ENCODE assay signal across 24 cellular contexts in the genomic region with DNA sequence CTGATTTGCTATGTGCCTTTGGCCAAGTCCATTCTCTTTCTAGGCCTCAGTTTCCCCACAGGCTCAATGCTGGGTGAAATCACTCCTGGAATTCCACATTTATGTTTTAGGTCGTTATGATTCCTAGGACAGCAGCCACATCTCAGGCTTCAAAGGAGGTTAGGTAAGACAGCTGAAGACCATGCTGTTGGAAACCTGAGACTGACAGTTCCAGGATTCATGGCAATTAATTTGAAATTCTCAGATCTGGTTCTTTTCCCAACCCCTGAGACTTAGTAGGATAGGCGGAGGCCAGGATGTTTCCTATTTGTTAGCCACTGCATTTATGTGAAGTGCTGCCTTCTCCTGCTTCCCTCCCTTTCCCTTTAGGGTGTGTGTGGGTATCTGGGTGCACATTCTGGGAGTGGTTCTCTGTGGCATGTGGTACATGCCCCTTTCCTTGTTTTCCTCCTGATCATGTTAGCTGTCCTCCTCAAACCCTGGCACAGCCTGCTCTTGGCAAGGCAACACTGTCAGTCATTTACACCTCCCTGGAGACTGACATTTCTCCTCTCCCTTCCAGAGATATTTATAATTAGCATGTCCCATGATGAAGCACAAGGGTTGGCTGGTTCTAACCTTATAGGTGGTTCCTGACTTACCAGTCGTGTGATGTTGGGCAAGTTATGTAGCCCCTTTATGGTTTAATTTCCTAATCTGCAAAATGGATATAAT.
"Had no signal": no experiment of that assay in that cellular context is flagged by ENCODE, and none has a peak within 500 bp of the region (broad histone marks: within the 10 kb centered on the region; RNA-seq: fewer than 3 reads in every experiment).

No MANE protein-coding gene starts in this region.

- H3K27me3 ChIP-seq: neural progenitor cell, neutrophil, right lobe of liver, tibial nerve, uterus had no signal

- ATAC-seq: left colon; mucosa of descending colon; naive thymus-derived CD8-positive, alpha-beta T cell; psoas muscle; right lobe of liver; stimulated activated memory B cell treated with anti-CD40 and anti-IgM and Interleukin-4, amounts not matched to agents 10 μg/mL and 1 μg/mL and 100 μg/mL, for 72 hours; stimulated activated naive CD8-positive, alpha-beta T cell treated with anti-CD3 and anti-CD28 coated beads, Interleukin-15, amount 100 ng/mL, for 72 hours had no signal

- H3K4me1 ChIP-seq: left ventricle myocardium inferior, parathyroid adenoma, psoas muscle, tibial nerve had no signal

- H3K9me3 ChIP-seq: left ventricle myocardium inferior, mucosa of descending colon, neutrophil, psoas muscle, right lobe of liver, uterus had no signal

- H3K4me3 ChIP-seq: left ventricle myocardium inferior, lung, mucosa of descending colon, neural progenitor cell, psoas muscle, right lobe of liver, smooth muscle cell, tibial nerve, uterus had no signal

- DNase-seq: hippocampal formation; left colon; left ventricle myocardium inferior; midbrain; mucosa of descending colon; naive thymus-derived CD8-positive, alpha-beta T cell; occipital lobe; psoas muscle; right lobe of liver; stimulated activated CD4-positive, alpha-beta T cell treated with anti-CD3 and anti-CD28 coated beads, Interleukin-1b, Interleukin-23, amount 100 ng/mL, for 48 hours; stimulated activated CD4-positive, alpha-beta T cell treated with anti-CD3 and anti-CD28 coated beads, Interleukin-2, amount 100 ng/mL, for 48 hours; stimulated activated CD4-positive, alpha-beta T cell treated with anti-CD3 and anti-CD28 coated beads, Interleukin-4, amount 100 ng/mL, for 4 hours; stimulated activated CD8-positive, alpha-beta memory T cell treated with anti-CD3 and anti-CD28 coated beads, Interleukin-4, amount 100 ng/mL, for 48 hours; stimulated activated naive CD4-positive, alpha-beta T cell treated with Interleukin-2 at 50 U/mL for 16 hours; stimulated activated naive CD8-positive, alpha-beta T cell treated with anti-CD3 and anti-CD28 coated beads, Interleukin-15, amount 100 ng/mL, for 72 hours; substantia nigra; uterus had no signal

- H3K36me3 ChIP-seq: left ventricle myocardium inferior, neural progenitor cell, neutrophil, right lobe of liver, tibial nerve, uterus had no signal

- H3K27ac ChIP-seq: left ventricle myocardium inferior, neural progenitor cell, neutrophil, parathyroid adenoma, psoas muscle, right lobe of liver, tibial nerve had no signal
